ENCODE assay signal across 8 cellular contexts in genomic region chr13:98476538-98476966, GRCh38.
DNase-seq lines count a peak whose midpoint lies in the region; ATAC-seq, FAIRE-seq and TF ChIP-seq lines count a peak whose summit lies in the region.

No MANE protein-coding gene starts in this region.

- dilution Hi-C loops in keratinocyte (cut with MboI; ENCODE audit: extremely low pct_ligation_motif_present, low sequenced_read_pairs) = no loop called here

- TF ChIP-seq CTCF in keratinocyte (optimal IDR thresholded peaks at IDR 0.05 in 1 of 3, IDR thresholded peaks at IDR 0.05 in 1 of 3, conservative IDR thresholded peaks at IDR 0.05 in 1 of 3; ENCODE audit: extremely low read depth in 1 of 3, insufficient read depth in 2 of 3, low read length in 3 of 3) = no peak

- H3K4me3 ChIP-seq in keratinocyte (ENCODE audit: control insufficient read depth in 2 of 3, extremely low read depth in 1 of 3, insufficient read depth in 2 of 3, low read depth in 1 of 3, low read length in 3 of 3) = peak overlapping the region in 1 of 3 experiments; percentile 21

- H3K79me2 ChIP-seq in keratinocyte (ENCODE audit: control insufficient read depth, insufficient read depth, low read length) = peaks cover 82% of the 10 kb centered on the region

- no peaks in the 10 kb centered on the region for H3K9me3 ChIP-seq in keratinocyte (ENCODE audit: control insufficient read depth, low read depth, low read length)

- DNase-seq in A172 (ENCODE audit: low spot score) = peak; percentile 95
- DNase-seq in T follicular helper cell (ENCODE audit: low read depth) = peak; percentile 77
- peak; percentile 72 for DNase-seq in activated naive CD8-positive, alpha-beta T cell treated with anti-CD3 and anti-CD28 coated beads, Interleukin-2, amount 50 U/mL, for 16 hours (ENCODE audit: low read depth, low spot score)
- peak; percentile 66 for DNase-seq in keratinocyte (ENCODE audit: low read depth, low spot score)
- DNase-seq in stimulated activated CD4-positive, alpha-beta T cell treated with anti-CD3 and anti-CD28 coated beads, TNF-alpha, amount 100 ng/mL, for 48 hours (ENCODE audit: low read depth in 3 of 3) = peak; percentile 75 to 84 (median 84)
- DNase-seq in NCI-H1105 treated with DMSO at 0.1 percent for 48 hours (lab: John Stamatoyannopoulos, UW) = no peak

- H3K9me1 ChIP-seq in keratinocyte (ENCODE audit: control insufficient read depth, extremely low read depth, insufficient read depth, low read length) = no peaks in the 10 kb centered on the region

- peak overlapping the region; percentile 59 for H3K4me2 ChIP-seq in keratinocyte (ENCODE audit: control insufficient read depth, extremely low read depth, insufficient read depth, low read depth, low read length)

- H3K36me3 ChIP-seq in keratinocyte (ENCODE audit: control insufficient read depth in 2 of 2, extremely low read depth in 1 of 2, insufficient read depth in 2 of 2, low read length in 2 of 2) = peaks cover 34% of the 10 kb centered on the region in 2 experiments

- peak overlapping the region; percentile 61 for H3K27ac ChIP-seq in keratinocyte (ENCODE audit: control insufficient read depth, insufficient read depth, low read length)

- peaks cover 29% of the 10 kb centered on the region for H3K4me1 ChIP-seq in keratinocyte (ENCODE audit: control insufficient read depth, extremely low read depth, insufficient read depth, low read length)

- FAIRE-seq in keratinocyte (lab: Jason Lieb, UNC) = peak; percentile 94

- H3K27me3 ChIP-seq in keratinocyte (ENCODE audit: control insufficient read depth, extremely low read depth, insufficient read depth, low read length) = no peaks in the 10 kb centered on the region

- TF ChIP-seq POLR2A in GM19193 (IDR thresholded peaks at IDR 0.05; ENCODE audit: extremely low read depth, insufficient read depth, insufficient read length) = peak; percentile 46

- H3K9ac ChIP-seq in keratinocyte (ENCODE audit: control insufficient read depth, extremely low read depth, insufficient read depth, low read length) = peak overlapping the region; percentile 47

- no peak overlapping the region for H2AFZ ChIP-seq in keratinocyte (ENCODE audit: control insufficient read depth, low read length)

- peak; percentile 90 for ATAC-seq in HG03280 (IDR thresholded peaks at IDR 0.05; ENCODE audit: unreplicated experiment)

- H4K20me1 ChIP-seq in keratinocyte (ENCODE audit: control insufficient read depth, extremely low read depth, insufficient read depth, low read length) = peaks cover 4% of the 10 kb centered on the region
